1 cellular context compared by ENCODE assay signal in genomic region chr6:36063318-36063717, GRCh38.
TF ChIP-seq lines count a peak whose summit lies in the region.

No MANE protein-coding gene starts in this region.

TF ChIP-seq in HepG2, 621 proteins besides CTCF, POLR2A, EP300 and RAD21 (continued from another document):
- TF ChIP-seq POGK (CRISPR knock-in tag; conservative IDR thresholded peaks at IDR 0.05) (no peak), CREM (IDR thresholded peaks at IDR 0.05) (peak; percentile 18; the same call in 1 of the 2 replicates), CREM (CRISPR knock-in tag; IDR thresholded peaks at IDR 0.05) (no peak), SIX1 (CRISPR knock-in tag; IDR thresholded peaks at IDR 0.05; ENCODE audit: borderline replicate concordance) (peak; percentile 66), HNRNPUL1 (IDR thresholded peaks at IDR 0.05; ENCODE audit: low read depth, low read length) (no peak), SP4 (CRISPR knock-in tag; IDR thresholded peaks at IDR 0.05) (no peak), KLF16 (CRISPR knock-in tag; IDR thresholded peaks at IDR 0.05) (peak in 1 of 2 experiments; percentile 24; a peak in 1 of 4 replicates), ZNF644 (CRISPR knock-in tag; IDR thresholded peaks at IDR 0.05; ENCODE audit: low read depth) (peak; percentile 71), MBNL3 (CRISPR knock-in tag; conservative IDR thresholded peaks at IDR 0.05) (no peak), ZNF20 (CRISPR knock-in tag; IDR thresholded peaks at IDR 0.05) (no peak), ZMYM4 (CRISPR knock-in tag; IDR thresholded peaks at IDR 0.05) (peak; percentile 86), CCDC6 (CRISPR knock-in tag; IDR thresholded peaks at IDR 0.05) (no peak), MIXL1 (CRISPR knock-in tag; IDR thresholded peaks at IDR 0.05) (peak; percentile 73), ZEB1 (IDR thresholded peaks at IDR 0.05; ENCODE audit: insufficient replicate concordance, low read depth) (peak; percentile 92), KDM3A (CRISPR knock-in tag; IDR thresholded peaks at IDR 0.05; ENCODE audit: low read depth) (no peak), RAD51 (IDR thresholded peaks at IDR 0.05; ENCODE audit: borderline replicate concordance) (no peak), ZBTB10 (CRISPR knock-in tag; IDR thresholded peaks at IDR 0.05; ENCODE audit: borderline replicate concordance) (no peak), ERF (CRISPR knock-in tag; IDR thresholded peaks at IDR 0.05) (peak; percentile 52; the same call in 1 of the 2 replicates), YEATS2 (CRISPR knock-in tag; IDR thresholded peaks at IDR 0.05; ENCODE audit: borderline replicate concordance) (no peak), ZSCAN20 (CRISPR knock-in tag; IDR thresholded peaks at IDR 0.05; ENCODE audit: borderline replicate concordance) (no peak), NFYB (CRISPR knock-in tag; IDR thresholded peaks at IDR 0.05) (no peak), TBX3 (IDR thresholded peaks at IDR 0.05; ENCODE audit: borderline replicate concordance) (peak; percentile 58; the same call in 1 of the 2 replicates), ZNF737 (CRISPR knock-in tag; IDR thresholded peaks at IDR 0.05; ENCODE audit: borderline replicate concordance) (no peak), ZNF7 (CRISPR knock-in tag; IDR thresholded peaks at IDR 0.05) (no peak), BATF2 (CRISPR knock-in tag; IDR thresholded peaks at IDR 0.05) (no peak), FOXP4 (CRISPR knock-in tag; IDR thresholded peaks at IDR 0.05) (peak; percentile 68), ZNF83 (CRISPR knock-in tag; IDR thresholded peaks at IDR 0.05; ENCODE audit: borderline replicate concordance) (no peak), ZNF781 (CRISPR knock-in tag; IDR thresholded peaks at IDR 0.05; ENCODE audit: borderline replicate concordance, not compliant biosample characterization) (no peak), DPF2 (CRISPR knock-in tag; IDR thresholded peaks at IDR 0.05; ENCODE audit: borderline replicate concordance, low read depth) (peak; percentile 86), ZNF691 (CRISPR knock-in tag; IDR thresholded peaks at IDR 0.05; ENCODE audit: borderline replicate concordance, low read depth) (no peak)
- TF ChIP-seq, protein P1, sequence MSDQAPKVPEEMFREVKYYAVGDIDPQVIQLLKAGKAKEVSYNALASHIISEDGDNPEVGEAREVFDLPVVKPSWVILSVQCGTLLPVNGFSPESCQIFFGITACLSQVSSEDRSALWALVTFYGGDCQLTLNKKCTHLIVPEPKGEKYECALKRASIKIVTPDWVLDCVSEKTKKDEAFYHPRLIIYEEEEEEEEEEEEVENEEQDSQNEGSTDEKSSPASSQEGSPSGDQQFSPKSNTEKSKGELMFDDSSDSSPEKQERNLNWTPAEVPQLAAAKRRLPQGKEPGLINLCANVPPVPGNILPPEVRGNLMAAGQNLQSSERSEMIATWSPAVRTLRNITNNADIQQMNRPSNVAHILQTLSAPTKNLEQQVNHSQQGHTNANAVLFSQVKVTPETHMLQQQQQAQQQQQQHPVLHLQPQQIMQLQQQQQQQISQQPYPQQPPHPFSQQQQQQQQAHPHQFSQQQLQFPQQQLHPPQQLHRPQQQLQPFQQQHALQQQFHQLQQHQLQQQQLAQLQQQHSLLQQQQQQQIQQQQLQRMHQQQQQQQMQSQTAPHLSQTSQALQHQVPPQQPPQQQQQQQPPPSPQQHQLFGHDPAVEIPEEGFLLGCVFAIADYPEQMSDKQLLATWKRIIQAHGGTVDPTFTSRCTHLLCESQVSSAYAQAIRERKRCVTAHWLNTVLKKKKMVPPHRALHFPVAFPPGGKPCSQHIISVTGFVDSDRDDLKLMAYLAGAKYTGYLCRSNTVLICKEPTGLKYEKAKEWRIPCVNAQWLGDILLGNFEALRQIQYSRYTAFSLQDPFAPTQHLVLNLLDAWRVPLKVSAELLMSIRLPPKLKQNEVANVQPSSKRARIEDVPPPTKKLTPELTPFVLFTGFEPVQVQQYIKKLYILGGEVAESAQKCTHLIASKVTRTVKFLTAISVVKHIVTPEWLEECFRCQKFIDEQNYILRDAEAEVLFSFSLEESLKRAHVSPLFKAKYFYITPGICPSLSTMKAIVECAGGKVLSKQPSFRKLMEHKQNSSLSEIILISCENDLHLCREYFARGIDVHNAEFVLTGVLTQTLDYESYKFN (CRISPR knock-in tag; conservative IDR thresholded peaks at IDR 0.05), result peak; percentile 83
- TF ChIP-seq, protein P2, sequence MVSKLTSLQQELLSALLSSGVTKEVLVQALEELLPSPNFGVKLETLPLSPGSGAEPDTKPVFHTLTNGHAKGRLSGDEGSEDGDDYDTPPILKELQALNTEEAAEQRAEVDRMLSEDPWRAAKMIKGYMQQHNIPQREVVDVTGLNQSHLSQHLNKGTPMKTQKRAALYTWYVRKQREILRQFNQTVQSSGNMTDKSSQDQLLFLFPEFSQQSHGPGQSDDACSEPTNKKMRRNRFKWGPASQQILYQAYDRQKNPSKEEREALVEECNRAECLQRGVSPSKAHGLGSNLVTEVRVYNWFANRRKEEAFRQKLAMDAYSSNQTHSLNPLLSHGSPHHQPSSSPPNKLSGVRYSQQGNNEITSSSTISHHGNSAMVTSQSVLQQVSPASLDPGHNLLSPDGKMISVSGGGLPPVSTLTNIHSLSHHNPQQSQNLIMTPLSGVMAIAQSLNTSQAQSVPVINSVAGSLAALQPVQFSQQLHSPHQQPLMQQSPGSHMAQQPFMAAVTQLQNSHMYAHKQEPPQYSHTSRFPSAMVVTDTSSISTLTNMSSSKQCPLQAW (CRISPR knock-in tag; IDR thresholded peaks at IDR 0.05), result no peak
- TF ChIP-seq, protein P3, sequence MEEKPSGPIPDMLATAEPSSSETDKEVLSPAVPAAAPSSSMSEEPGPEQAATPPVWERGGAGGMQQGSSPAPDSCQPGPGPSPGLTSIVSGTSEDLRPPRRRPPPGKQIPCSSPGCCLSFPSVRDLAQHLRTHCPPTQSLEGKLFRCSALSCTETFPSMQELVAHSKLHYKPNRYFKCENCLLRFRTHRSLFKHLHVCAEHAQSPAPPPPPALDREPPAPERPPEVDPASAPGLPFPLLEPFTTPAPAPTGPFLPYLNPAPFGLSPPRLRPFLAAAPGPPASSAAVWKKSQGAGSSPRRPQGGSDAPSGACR (CRISPR knock-in tag; IDR thresholded peaks at IDR 0.05), result 0 out of 2 replicates have a peak, but pooled peaks have one; percentile 64
